ENCODE assay signal across 8 cellular contexts in genomic region chr11:60951611-60951908, GRCh38. TPM values are rescaled to one million over a fixed set of nuclear protein-coding genes. Genes with fewer than 3 reads are reported as not detected.
A peak's percentile ranks its signal among the peaks of the same experiment; 100 is the strongest.
DNase-seq lines count a peak whose midpoint lies in the region; ATAC-seq and TF ChIP-seq lines count a peak whose summit lies in the region.

No MANE protein-coding gene starts in this region.

- peaks cover 20% of the 10 kb centered on the region for H3K27me3 Mint-ChIP-seq in T-helper 17 cell

- H3K27me3 ChIP-seq in heart right ventricle (peaks cover 0 to 10% (median 5%) of the 10 kb centered on the region in 7 donors), ovary (no peaks in the 10 kb centered on the region)

- H3K27ac Mint-ChIP-seq in T-helper 17 cell: peak overlapping the region; percentile 78

- TF ChIP-seq CTCF in heart right ventricle (IDR thresholded peaks at IDR 0.05) (no peak), ovary (IDR thresholded peaks at IDR 0.05) (no peak)

- no peak for TF ChIP-seq EP300 in ovary (IDR thresholded peaks at IDR 0.05)

- H3K36me3 ChIP-seq in heart right ventricle (peaks cover 0 to 8% (median 0%) of the 10 kb centered on the region in 9 donors), ovary (no peaks in the 10 kb centered on the region)

- WGBS in heart right ventricle, 2 donors: 6 to 9% methylated on average over 6 to 9 of the region's 9 CpGs
- 1 to 3% (median 3%) methylated on average over 9 of the region's 9 CpGs for WGBS in ovary, 3 donors

- H3K4me1 ChIP-seq in heart right ventricle (peaks cover 0 to 72% (median 29%) of the 10 kb centered on the region in 9 donors), ovary (ENCODE audit: insufficient read depth) (peaks cover 8% of the 10 kb centered on the region)

- peaks cover 20% of the 10 kb centered on the region for H3K4me1 Mint-ChIP-seq in T-helper 17 cell

- TF ChIP-seq POLR2A in ovary (IDR thresholded peaks at IDR 0.05): no peak

- H3K27ac ChIP-seq in heart right ventricle: peak overlapping the region; percentile 80 to 96 (median 86)
- peak overlapping the region; percentile 62 to 90 for H3K27ac ChIP-seq in ovary

- peaks cover 3% of the 10 kb centered on the region for H3K36me3 Mint-ChIP-seq in T-helper 17 cell (ENCODE audit: low read depth)

- intact Hi-C loops in heart right ventricle (cut with DNase I) (loop anchor here in 3 of 10 donors (5.0 kb wide), 2 partner anchors 34 to 44 kb away; partner anchors contain the start of gene PRPF19 (in 1 of the 3)), ovary (cut with DNase I) (loop anchor here in 1 of 4 donors (5.0 kb wide), 1 partner anchor 176 kb away; no protein-coding TSS in a partner anchor)

- H3K9me3 ChIP-seq in T-helper 17 cell (ENCODE audit: control insufficient read depth, low read length, poor library complexity, severe bottlenecking): no peaks in the 10 kb centered on the region
- H3K9me3 ChIP-seq in heart right ventricle: no peaks in the 10 kb centered on the region
- H3K9me3 ChIP-seq in ovary: no peaks in the 10 kb centered on the region

- H3K4me3 Mint-ChIP-seq in T-helper 17 cell: peak overlapping the region; percentile 86

- H3K4me3 ChIP-seq in heart right ventricle (peak overlapping the region; percentile 42 to 72 (median 56)), ovary (peak overlapping the region; percentile 47)

- ATAC-seq in T-helper 17 cell: peak; percentile 10
- ATAC-seq in heart right ventricle: peak; percentile 23 to 57 (median 44)
- no peak for ATAC-seq in GM21447 (IDR thresholded peaks at IDR 0.05; ENCODE audit: unreplicated experiment)
- ATAC-seq in GM21825 (IDR thresholded peaks at IDR 0.05; ENCODE audit: unreplicated experiment): no peak
- no peak for ATAC-seq in SK-N-SH treated with all-trans-retinoic acid at 6 μM for 48 hours

- DNase-seq in EH (ENCODE audit: low read depth) (peak; percentile 26), T-helper 17 cell (no peak), heart right ventricle (no peak), ovary (peak in 1 of 5 donors; percentile 47)
- DNase-seq in stimulated activated CD8-positive, alpha-beta memory T cell treated with anti-CD3 and anti-CD28 coated beads, Interleukin-4, amount 100 ng/mL, for 48 hours: no peak

TF ChIP-seq in SK-N-SH treated with all-trans-retinoic acid at 6 μM for 48 hours, 23 proteins besides CTCF, POLR2A, EP300 and RAD21:
- TF ChIP-seq TCF4 (CRISPR knock-in tag; IDR thresholded peaks at IDR 0.05; ENCODE audit: borderline replicate concordance) (no peak), ZNF70 (CRISPR knock-in tag; IDR thresholded peaks at IDR 0.05) (no peak)
TF ChIP-seq in SK-N-SH treated with all-trans-retinoic acid at 6 μM for 48 hours: peak in this region for 0.

RNA-seq across cellular contexts. Expression of gene SLC15A3, which starts 0.4 kb away (rescaled TPM):
- total RNA-seq in T-helper 17 cell (10 to 100 TPM in 1 of 2 donors, 1 to 10 TPM in 1; 3.5 to 11.2 TPM), heart right ventricle (10 to 100 TPM in 9 of 10 donors, 1 to 10 TPM in 1; 9.5 to 52.4 (median 18.5) TPM), ovary (10 to 100 TPM; 25.3 to 55.8 (median 43.9) TPM)
- polyA plus RNA-seq in heart right ventricle (10 to 100 TPM; 21.3 to 36.9 TPM), ovary (10 to 100 TPM; 27.2 to 38.9 TPM)

RNA-seq across cellular contexts. Expression of gene CD6, which starts 19.9 kb away (rescaled TPM):
- total RNA-seq in T-helper 17 cell (100 to 1,000 TPM; 533 to 568 TPM), heart right ventricle (1 to 10 TPM in 2 of 10 donors, under 1 TPM in 7, not detected in 1; 0.17 to 4.5 (median 0.46) TPM), ovary (1 to 10 TPM in 3 of 7 donors, under 1 TPM in 4; 0.42 to 2.2 (median 0.69) TPM)
- polyA plus RNA-seq in heart right ventricle (under 1 TPM; 0.07 to 0.12 TPM), ovary (1 to 10 TPM in 1 of 2 donors, under 1 TPM in 1; 0.44 to 3.4 TPM)

RNA-seq across cellular contexts. Expression of gene TMEM132A, which starts 27.3 kb away (rescaled TPM):
- total RNA-seq in T-helper 17 cell (not detected), heart right ventricle (10 to 100 TPM in 2 of 10 donors, 1 to 10 TPM in 8; 3.7 to 12.9 (median 6.5) TPM), ovary (10 to 100 TPM; 16.5 to 34.1 (median 21.3) TPM)
- polyA plus RNA-seq in heart right ventricle (10 to 100 TPM; 10.0 to 16.4 TPM), ovary (10 to 100 TPM in 1 of 2 donors, 1 to 10 TPM in 1; 2.9 to 21.3 TPM)

RNA-seq across cellular contexts. Expression of gene TMEM109, which starts 37.6 kb away (rescaled TPM):
- total RNA-seq in T-helper 17 cell (10 to 100 TPM; 42.8 to 52.7 TPM), heart right ventricle (100 to 1,000 TPM in 2 of 10 donors, 10 to 100 TPM in 8; 78.6 to 115 (median 92.7) TPM), ovary (100 to 1,000 TPM in 5 of 7 donors, 10 to 100 TPM in 2; 88.7 to 143 (median 109) TPM)
- polyA plus RNA-seq in heart right ventricle (100 to 1,000 TPM in 1 of 2 donors, 10 to 100 TPM in 1; 53.3 to 121 TPM), ovary (100 to 1,000 TPM; 133 to 145 TPM)

RNA-seq across cellular contexts. Expression of gene PRPF19, which starts 45.2 kb away (rescaled TPM):
- total RNA-seq in T-helper 17 cell (10 to 100 TPM; 66.7 to 87.5 TPM), heart right ventricle (10 to 100 TPM; 32.0 to 49.7 (median 39.4) TPM), ovary (100 to 1,000 TPM in 2 of 7 donors, 10 to 100 TPM in 5; 44.1 to 109 (median 97.2) TPM)
- polyA plus RNA-seq in heart right ventricle (10 to 100 TPM; 50.3 to 53.0 TPM), ovary (10 to 100 TPM; 66.2 to 73.4 TPM)

Comparison
In these comparisons a context has a peak if more than half of its experiments do, and no peak if none do; other contexts are left out.
1. ATAC-seq: peak in T-helper 17 cell (single experiment) and heart right ventricle (8 of 8); none in GM21447 (single experiment), GM21825 (single experiment) and SK-N-SH treated with all-trans-retinoic acid at 6 μM for 48 hours (single experiment).
2. RNA of gene CD6, which starts 19.9 kb away (total RNA-seq): 533 to 568 TPM in T-helper 17 cell; 0.42 to 2.2 TPM in ovary and 0.17 to 4.5 TPM in heart right ventricle; every median in the first group is over 10 times any median in the second.
3. RNA of gene TMEM132A, which starts 27.3 kb away (total RNA-seq): 16.5 to 34.1 TPM in ovary and 3.7 to 12.9 TPM in heart right ventricle; not detected in T-helper 17 cell; every median in the first group is over 4 times any median in the second.